Comparison of ENCODE assay signal across 7 cellular contexts in the genomic region with DNA sequence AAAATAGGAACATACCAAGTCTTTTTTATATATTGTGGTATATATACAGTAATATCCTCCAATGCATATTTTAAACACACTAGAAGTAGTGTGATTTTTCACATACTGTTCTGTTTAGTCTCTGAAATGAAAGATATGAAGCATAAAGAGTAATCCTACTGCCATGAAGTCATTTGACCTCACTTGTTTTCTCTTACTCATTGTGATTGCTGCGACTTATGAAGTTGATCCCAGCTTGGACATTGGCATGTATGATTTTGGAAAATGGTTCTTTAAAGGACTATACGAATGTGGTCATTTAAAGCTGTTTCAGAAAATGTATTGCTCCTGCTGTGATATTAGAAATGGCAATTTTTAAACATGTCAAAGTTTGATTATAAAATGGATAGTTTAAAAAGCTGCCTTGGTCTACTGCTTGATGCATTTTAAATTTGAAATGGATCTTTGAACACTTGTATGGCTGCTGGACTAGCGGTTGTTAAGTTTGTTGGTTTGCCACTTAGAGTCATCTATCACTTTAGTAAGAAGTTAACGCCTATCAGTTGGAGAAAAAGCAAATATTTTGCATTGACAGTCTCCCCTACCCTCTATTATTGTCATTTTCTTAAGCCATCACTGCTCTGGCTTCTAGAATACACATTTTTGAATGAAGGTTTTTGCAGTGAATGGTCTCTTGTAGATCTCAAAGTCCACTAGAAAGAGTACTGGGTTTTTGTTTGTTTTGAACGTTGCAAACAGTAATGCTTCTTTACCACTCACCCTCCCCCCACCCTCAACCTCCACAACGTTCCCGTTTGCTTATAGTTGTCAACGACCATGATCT. TPM values are rescaled to one million over a fixed set of nuclear protein-coding genes. Genes with fewer than 3 reads are reported as not detected.
DNase-seq lines count a peak whose midpoint lies in the region; ATAC-seq, FAIRE-seq and TF ChIP-seq lines count a peak whose summit lies in the region.

No MANE protein-coding gene starts in this region.

- peaks cover 14% of the 10 kb centered on the region for H3K36me3 Mint-ChIP-seq in activated CD4-positive, alpha-beta memory T cell treated with anti-CD3 and anti-CD28 coated beads for 36 hours

- H3K4me1 Mint-ChIP-seq in activated CD4-positive, alpha-beta memory T cell treated with anti-CD3 and anti-CD28 coated beads for 36 hours (ENCODE audit: low read depth) = peaks cover 52% of the 10 kb centered on the region

- CTCF ChIA-PET in activated CD4-positive, alpha-beta memory T cell treated with anti-CD3 and anti-CD28 coated beads for 36 hours (lab: Charles Lee) = interaction anchor here (0.6 to 2.9 kb wide), 6 partner anchors 10 to 213 kb away, joined by 3 to 13 read pairs (median 4); no protein-coding TSS in a partner anchor

- peaks cover 22 to 75% (median 53%) of the 10 kb centered on the region in 6 donors for H3K4me1 ChIP-seq in spleen

- H3K9me3 ChIP-seq in spleen = no peaks in the 10 kb centered on the region

- DNase-seq in HCEC 1CT (peak; percentile 35), spleen (no peak), D721Med (ENCODE audit: insufficient read length, low spot score) (no peak), NCI-H146 (lab: John Stamatoyannopoulos, UW) (no peak)
- no peak for DNase-seq in activated CD4-positive, alpha-beta memory T cell treated with anti-CD3 and anti-CD28 coated beads for 36 hours

- H3K27me3 Mint-ChIP-seq in activated CD4-positive, alpha-beta memory T cell treated with anti-CD3 and anti-CD28 coated beads for 36 hours = no peaks in the 10 kb centered on the region

- intact Hi-C loops in activated CD4-positive, alpha-beta memory T cell treated with anti-CD3 and anti-CD28 coated beads for 36 hours (cut with micrococcal nuclease) = loop anchor here (1.0 to 2.0 kb wide), 5 partner anchors 12 to 213 kb away; no protein-coding TSS in a partner anchor
- intact Hi-C loops in spleen (cut with DNase I; ENCODE audit: low total_unique reads) = loop anchor here (10.0 kb wide), 1 partner anchor 55 kb away; no protein-coding TSS in a partner anchor

- no peak for TF ChIP-seq CTCF in spleen (IDR thresholded peaks at IDR 0.05 in 8 of 11, conservative IDR thresholded peaks at IDR 0.05 in 3 of 11)
- no peak for TF ChIP-seq CTCF in D721Med (IDR thresholded peaks at IDR 0.05; ENCODE audit: insufficient read depth, missing control alignments)

- POLR2A ChIA-PET in activated CD4-positive, alpha-beta memory T cell treated with anti-CD3 and anti-CD28 coated beads for 36 hours (lab: Charles Lee) = interaction anchor here (1.8 to 2.2 kb wide), 2 partner anchors 13 to 56 kb away, joined by 7 read pairs; no protein-coding TSS in a partner anchor

- peak overlapping the region; percentile 40 for H3K4me3 ChIP-seq in iPS-11a (ENCODE audit: low read depth, low read length)
- H3K4me3 ChIP-seq in spleen = peak overlapping the region in 7 of 8 donors; percentile 25 to 92 (median 79)

- no peaks in the 10 kb centered on the region for H3K9me3 Mint-ChIP-seq in activated CD4-positive, alpha-beta memory T cell treated with anti-CD3 and anti-CD28 coated beads for 36 hours

- H3K4me3 Mint-ChIP-seq in activated CD4-positive, alpha-beta memory T cell treated with anti-CD3 and anti-CD28 coated beads for 36 hours = peak overlapping the region; percentile 74

- no peak overlapping the region for H3K27ac Mint-ChIP-seq in activated CD4-positive, alpha-beta memory T cell treated with anti-CD3 and anti-CD28 coated beads for 36 hours

- no peak for TF ChIP-seq POLR2A in spleen (IDR thresholded peaks at IDR 0.05)

- peaks cover 0 to 9% (median 0%) of the 10 kb centered on the region in 6 donors for H3K36me3 ChIP-seq in spleen

- FAIRE-seq in D721Med (lab: Jason Lieb, UNC) = no peak

- ATAC-seq in GM21381 (IDR thresholded peaks at IDR 0.05; ENCODE audit: unreplicated experiment) = no peak

- no peaks in the 10 kb centered on the region for H3K27me3 ChIP-seq in spleen (replicated peaks in 1 of 7)

- WGBS in spleen, 5 donors = 41 to 44% (median 42%) methylated on average over 8 of the region's 8 CpGs

- H3K27ac ChIP-seq in spleen = peak overlapping the region in 6 of 8 donors; percentile 13 to 97 (median 96)

RNA-seq across cellular contexts. Expression of gene PCGF5, which starts 0.9 kb away (rescaled TPM):
- total RNA-seq in activated CD4-positive, alpha-beta memory T cell treated with anti-CD3 and anti-CD28 coated beads for 36 hours = 10 to 100 TPM; 42.9 to 46.8 TPM
- total RNA-seq in spleen = 10 to 100 TPM; 48.6 to 68.5 (median 51.6) TPM
- polyA plus RNA-seq in spleen = 10 to 100 TPM; 20.4 to 28.8 (median 27.5) TPM
